ENCODE assay signal across 8 cellular contexts in the genomic region with DNA sequence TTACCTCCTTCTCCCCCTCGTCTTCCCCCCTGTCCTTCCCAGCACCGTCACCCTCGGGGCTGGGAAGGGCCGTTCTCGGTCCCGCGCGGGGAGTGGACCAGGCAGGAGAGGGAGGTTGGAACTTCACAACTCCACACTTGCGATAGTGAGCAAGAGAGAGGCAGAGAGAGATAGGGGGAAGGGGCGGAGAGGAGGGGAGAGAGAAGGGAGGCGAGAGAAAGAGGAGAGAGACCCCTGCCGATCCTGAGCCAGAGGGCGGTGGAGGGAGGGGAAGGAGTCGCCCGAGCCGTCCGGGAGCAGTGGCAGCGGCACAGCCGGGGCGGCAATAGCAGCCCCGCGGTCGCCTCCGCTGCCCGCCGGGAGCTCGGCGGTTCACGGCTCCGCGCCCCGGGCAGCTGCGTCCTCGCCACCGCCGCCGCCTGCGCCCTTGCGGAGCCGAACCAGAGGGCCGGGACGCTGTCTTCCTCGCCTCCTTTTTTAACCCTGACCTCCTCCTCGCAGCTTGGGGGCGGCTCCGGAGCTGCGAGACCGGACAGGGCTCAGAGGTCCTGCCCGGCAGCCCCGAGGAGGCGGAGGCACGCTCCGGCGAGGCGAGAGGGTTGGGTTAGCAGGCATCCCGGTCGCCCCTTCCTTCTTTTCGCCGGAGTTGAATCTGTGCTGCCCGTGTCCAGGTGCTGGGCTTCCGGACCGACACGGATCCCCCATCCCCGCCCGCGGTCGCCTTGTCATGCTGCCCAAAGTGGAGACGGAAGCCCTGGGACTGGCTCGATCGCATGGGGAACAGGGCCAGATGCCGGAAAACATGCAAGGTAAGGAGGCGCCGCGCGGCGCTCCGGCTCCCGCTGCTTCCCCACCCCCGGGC. TPM values are rescaled to one million over a fixed set of nuclear protein-coding genes. Genes with fewer than 3 reads are reported as not detected.
DNase-seq lines count a peak whose midpoint lies in the region; ATAC-seq, FAIRE-seq and TF ChIP-seq lines count a peak whose summit lies in the region.

No MANE protein-coding gene starts in this region.

- H3K36me3 Mint-ChIP-seq in activated naive CD4-positive, alpha-beta T cell treated with anti-CD3 and anti-CD28 coated beads for 36 hours (ENCODE audit: low read depth): no peaks in the 10 kb centered on the region

- H3K36me3 ChIP-seq in left lung: no peaks in the 10 kb centered on the region
- H3K36me3 ChIP-seq in thyroid gland: no peaks in the 10 kb centered on the region

- peak overlapping the region in 1 of 2 donors; percentile 63 for H3K27ac ChIP-seq in left lung
- no peak overlapping the region for H3K27ac ChIP-seq in thyroid gland

- CTCF ChIA-PET in activated naive CD4-positive, alpha-beta T cell treated with anti-CD3 and anti-CD28 coated beads for 36 hours (lab: Charles Lee): no interaction called here

- peak; percentile 35 for DNase-seq in activated naive CD4-positive, alpha-beta T cell treated with anti-CD3 and anti-CD28 coated beads for 36 hours
- DNase-seq in activated naive CD4-positive, alpha-beta T cell treated with Interleukin-2 at 50 U/mL for 16 hours: no peak
- DNase-seq in NCI-H345 treated with DMSO at 0.1 percent for 48 hours (lab: John Stamatoyannopoulos, UW; ENCODE audit: unreplicated experiment) (peak; percentile 38), T47D (ENCODE audit: low read depth in 1 of 2, low spot score in 1 of 2) (peak; percentile 69 to 88), left lung (peak in 1 of 2 donors; percentile 86), thyroid gland (peak; percentile 34 to 37), D721Med (ENCODE audit: insufficient read length, low spot score) (no peak), hepatic stellate cell (ENCODE audit: low spot score) (no peak)

- H3K27me3 ChIP-seq in left lung: peaks cover 97 to 100% of the 10 kb centered on the region in 2 donors
- H3K27me3 ChIP-seq in thyroid gland: peaks cover 75% of the 10 kb centered on the region

- peaks cover 44% of the 10 kb centered on the region for H3K27me3 Mint-ChIP-seq in activated naive CD4-positive, alpha-beta T cell treated with anti-CD3 and anti-CD28 coated beads for 36 hours (ENCODE audit: low read depth)

- no peaks in the 10 kb centered on the region for H3K9me3 ChIP-seq in left lung
- no peaks in the 10 kb centered on the region for H3K9me3 ChIP-seq in thyroid gland

- no peak overlapping the region for H3K27ac Mint-ChIP-seq in activated naive CD4-positive, alpha-beta T cell treated with anti-CD3 and anti-CD28 coated beads for 36 hours

- no peak for TF ChIP-seq POLR2A in thyroid gland (IDR thresholded peaks at IDR 0.05)

- TF ChIP-seq CTCF in left lung (IDR thresholded peaks at IDR 0.05): no peak
- TF ChIP-seq CTCF in thyroid gland (IDR thresholded peaks at IDR 0.05): no peak
- TF ChIP-seq CTCF in D721Med (IDR thresholded peaks at IDR 0.05; ENCODE audit: insufficient read depth, missing control alignments): no peak

- intact Hi-C loops in activated naive CD4-positive, alpha-beta T cell treated with anti-CD3 and anti-CD28 coated beads for 36 hours (cut with micrococcal nuclease): loop anchor here (5.0 kb wide), 2 partner anchors 97 to 188 kb away; no protein-coding TSS in a partner anchor
- intact Hi-C loops in left lung (cut with DNase I) (no loop called here), thyroid gland (cut with DNase I) (no loop called here)

- H3K4me3 ChIP-seq in left lung: peak overlapping the region; percentile 20 to 50
- peak overlapping the region in 2 of 3 donors; percentile 18 to 38 for H3K4me3 ChIP-seq in thyroid gland (replicated peaks in 1 of 3)

- peaks cover 34% of the 10 kb centered on the region for H3K4me1 Mint-ChIP-seq in activated naive CD4-positive, alpha-beta T cell treated with anti-CD3 and anti-CD28 coated beads for 36 hours (ENCODE audit: low read depth)

- in situ Hi-C loops in T47D (cut with HindIII; ENCODE audit: low pct_unique_long_range_greater_than_20kb, low sequenced_read_pairs): no loop called here

- WGBS in thyroid gland, 2 donors: 0 to 1% methylated on average over 16 to 49 of the region's 79 CpGs

- H3K4me3 Mint-ChIP-seq in activated naive CD4-positive, alpha-beta T cell treated with anti-CD3 and anti-CD28 coated beads for 36 hours: peak overlapping the region; percentile 69

- no peak for FAIRE-seq in D721Med (lab: Jason Lieb, UNC)

- peak; percentile 65 for ATAC-seq in left lung

- H3K4me1 ChIP-seq in left lung: peaks cover 13 to 50% of the 10 kb centered on the region in 2 donors
- peaks cover 23 to 52% of the 10 kb centered on the region in 2 donors for H3K4me1 ChIP-seq in thyroid gland

- no peaks in the 10 kb centered on the region for H3K9me3 Mint-ChIP-seq in activated naive CD4-positive, alpha-beta T cell treated with anti-CD3 and anti-CD28 coated beads for 36 hours

RNA-seq across cellular contexts. Expression of a gene that starts 11.7 kb away (rescaled TPM):
- not detected for total RNA-seq in activated naive CD4-positive, alpha-beta T cell treated with anti-CD3 and anti-CD28 coated beads for 36 hours
- total RNA-seq in left lung (1 to 10 TPM; 2.8 to 3.1 TPM), thyroid gland (1 to 10 TPM; 1.5 to 8.2 (median 3.9) TPM)

Comparison
In these comparisons a context has a peak if more than half of its experiments do, and no peak if none do; other contexts are left out.
1. DNase-seq: peak in activated naive CD4-positive, alpha-beta T cell treated with anti-CD3 and anti-CD28 coated beads for 36 hours (single experiment), NCI-H345 treated with DMSO at 0.1 percent for 48 hours (single experiment), T47D (2 of 2) and thyroid gland (2 of 2); none in activated naive CD4-positive, alpha-beta T cell treated with Interleukin-2 at 50 U/mL for 16 hours (single experiment), D721Med (single experiment) and hepatic stellate cell (single experiment).